16 cellular contexts compared by ENCODE assay signal in genomic region chrX:12115377-12115776, GRCh38. TPM values are rescaled to one million over a fixed set of nuclear protein-coding genes. Genes with fewer than 3 reads are reported as not detected.
DNase-seq lines count a peak whose midpoint lies in the region; ATAC-seq and TF ChIP-seq lines count a peak whose summit lies in the region.
"Had no signal": no experiment of that assay in that cellular context is flagged by ENCODE, and none has a peak within 500 bp of the region (broad histone marks: within the 10 kb centered on the region; RNA-seq: fewer than 3 reads in every experiment).

No MANE protein-coding gene starts in this region.

- no peaks in the 10 kb centered on the region for H3K9me3 ChIP-seq in breast epithelium
- peaks cover 0 to 4% (median 0%) of the 10 kb centered on the region in 4 donors for H3K9me3 ChIP-seq in upper lobe of left lung
- H3K9me3 ChIP-seq: gastroesophageal sphincter, left lung, transverse colon had no signal

- CTCF ChIA-PET in MCF 10A (lab: Yijun Ruan, JAX), result no interaction called here

- H3K9me3 Mint-ChIP-seq in MCF 10A (ENCODE audit: unreplicated experiment), result no peaks in the 10 kb centered on the region
- H3K9me3 Mint-ChIP-seq: dendritic cell treated with granulocyte-macrophage colony-stimulating factor and Interleukin-4, amounts not matched to agents 40 ng/mL and 50 ng/mL, for 4 days had no signal

- peaks cover 16% of the 10 kb centered on the region for H3K27me3 Mint-ChIP-seq in MCF 10A (ENCODE audit: insufficient read depth, unreplicated experiment)
- H3K27me3 Mint-ChIP-seq: activated naive CD8-positive, alpha-beta T cell treated with anti-CD3 and anti-CD28 coated beads for 36 hours; dendritic cell treated with granulocyte-macrophage colony-stimulating factor and Interleukin-4, amounts not matched to agents 40 ng/mL and 50 ng/mL, for 4 days had no signal

- TF ChIP-seq POLR2A in breast epithelium (IDR thresholded peaks at IDR 0.05), result no peak
- no peak for TF ChIP-seq POLR2A in upper lobe of left lung (IDR thresholded peaks at IDR 0.05)

- no peak overlapping the region for H3K27ac ChIP-seq in breast epithelium
- H3K27ac ChIP-seq in foreskin keratinocyte, result no peak overlapping the region
- no peak overlapping the region for H3K27ac ChIP-seq in upper lobe of left lung
- H3K27ac ChIP-seq: gastroesophageal sphincter, left lung, transverse colon had no signal

- no peaks in the 10 kb centered on the region for H3K4me1 Mint-ChIP-seq in MCF 10A (ENCODE audit: insufficient read depth, unreplicated experiment)
- H3K4me1 Mint-ChIP-seq: activated naive CD8-positive, alpha-beta T cell treated with anti-CD3 and anti-CD28 coated beads for 36 hours had no signal

- intact Hi-C loops in MCF 10A (cut with micrococcal nuclease) (no loop called here), breast epithelium (cut with DNase I; ENCODE audit: low total_unique reads) (no loop called here)

- no TSS peak for BruUV-seq in MCF 10A (replicated peaks; lab: Mats Ljungman, UMichigan)

- H3K36me3 ChIP-seq in breast epithelium (no peaks in the 10 kb centered on the region), upper lobe of left lung (no peaks in the 10 kb centered on the region)
- H3K36me3 ChIP-seq: gastroesophageal sphincter, left lung, transverse colon had no signal

- 31 to 47% methylated on average over 2 of the region's 2 CpGs for WGBS in upper lobe of left lung, 2 donors

- H3K4me1 ChIP-seq in breast epithelium, result no peaks in the 10 kb centered on the region
- no peaks in the 10 kb centered on the region for H3K4me1 ChIP-seq in foreskin keratinocyte
- H3K4me1 ChIP-seq in upper lobe of left lung, result no peaks in the 10 kb centered on the region
- H3K4me1 ChIP-seq: gastroesophageal sphincter, left lung, transverse colon had no signal

- DNase-seq in MCF 10A (ENCODE audit: unreplicated experiment) (peak; percentile 35), breast epithelium (ENCODE audit: low spot score in 2 of 2) (no peak), RKO (ENCODE audit: low spot score) (peak; percentile 3), foreskin keratinocyte (no peak), NOMO-1 treated with dmso at 0.1 percent for 144 hours (lab: John Stamatoyannopoulos, UW; ENCODE audit: unreplicated experiment) (no peak), NCI-H345 treated with DMSO at 0.1 percent for 48 hours (lab: John Stamatoyannopoulos, UW; ENCODE audit: unreplicated experiment) (no peak), upper lobe of left lung (no peak)
- DNase-seq in stimulated activated CD4-positive, alpha-beta T cell treated with anti-CD3 and anti-CD28 coated beads, Interleukin-15, amount 100 ng/mL, for 24 hours, result no peak
- DNase-seq: activated naive CD8-positive, alpha-beta T cell treated with anti-CD3 and anti-CD28 coated beads for 36 hours; left lung; NCI-H187; transverse colon had no signal

- ATAC-seq in foreskin keratinocyte (no peak), upper lobe of left lung (ENCODE audit: low FRiP score in 2 of 2) (no peak)
- ATAC-seq: gastroesophageal sphincter, HepG2, left lung had no signal

- no peak overlapping the region for H3K4me3 ChIP-seq in breast epithelium
- H3K4me3 ChIP-seq in upper lobe of left lung, result no peak overlapping the region
- H3K4me3 ChIP-seq: gastroesophageal sphincter, left lung, transverse colon had no signal

- H3K27me3 ChIP-seq in breast epithelium, result peaks cover 0 to 6% of the 10 kb centered on the region in 2 donors
- H3K27me3 ChIP-seq in foreskin keratinocyte, result no peaks in the 10 kb centered on the region
- no peaks in the 10 kb centered on the region for H3K27me3 ChIP-seq in upper lobe of left lung
- H3K27me3 ChIP-seq: gastroesophageal sphincter, transverse colon had no signal

- H3K36me3 Mint-ChIP-seq in MCF 10A (ENCODE audit: insufficient read depth, unreplicated experiment), result no peaks in the 10 kb centered on the region
- H3K36me3 Mint-ChIP-seq: activated naive CD8-positive, alpha-beta T cell treated with anti-CD3 and anti-CD28 coated beads for 36 hours had no signal

- H3K27ac Mint-ChIP-seq in MCF 10A (ENCODE audit: low read depth, unreplicated experiment), result no peak overlapping the region
- H3K27ac Mint-ChIP-seq: activated naive CD8-positive, alpha-beta T cell treated with anti-CD3 and anti-CD28 coated beads for 36 hours; dendritic cell treated with granulocyte-macrophage colony-stimulating factor and Interleukin-4, amounts not matched to agents 40 ng/mL and 50 ng/mL, for 4 days had no signal

- TF ChIP-seq CTCF in MCF 10A (IDR thresholded peaks at IDR 0.05; ENCODE audit: unreplicated experiment), result peak; percentile 7
- no peak for TF ChIP-seq CTCF in breast epithelium (IDR thresholded peaks at IDR 0.05)
- peak; percentile 21 for TF ChIP-seq CTCF in foreskin keratinocyte (conservative IDR thresholded peaks at IDR 0.05)
- TF ChIP-seq CTCF in upper lobe of left lung (IDR thresholded peaks at IDR 0.05), result no peak

- POLR2A ChIA-PET in MCF 10A (lab: Yijun Ruan, JAX), result interaction anchor here (0.6 kb wide), 1 partner anchor 983 kb away, joined by 3 read pairs; no protein-coding TSS in a partner anchor

- H3K4me3 Mint-ChIP-seq in MCF 10A (ENCODE audit: unreplicated experiment), result no peak overlapping the region
- H3K4me3 Mint-ChIP-seq: activated naive CD8-positive, alpha-beta T cell treated with anti-CD3 and anti-CD28 coated beads for 36 hours; dendritic cell treated with granulocyte-macrophage colony-stimulating factor and Interleukin-4, amounts not matched to agents 40 ng/mL and 50 ng/mL, for 4 days had no signal

- TF ChIP-seq EP300 in upper lobe of left lung (IDR thresholded peaks at IDR 0.05), result no peak

RNA-seq across cellular contexts. Expression of gene FRMPD4, which starts 22.9 kb away (rescaled TPM):
- total RNA-seq in MCF 10A (2022) (not detected in 2 replicates), breast epithelium (under 1 TPM; under 0.01 TPM), foreskin keratinocyte (0.07 and 0.41 TPM in 2 replicates), upper lobe of left lung (under 1 TPM in 4 of 6 donors, not detected in 2; 0.03 to 0.15 (median 0.10) TPM)
- 0.02 and 0.07 TPM in 2 replicates for polyA plus RNA-seq in foreskin keratinocyte
- total RNA-seq: activated naive CD8-positive, alpha-beta T cell treated with anti-CD3 and anti-CD28 coated beads for 36 hours; G401; HepG2; left lung had no signal
- polyA plus RNA-seq: HepG2 had no signal

Comparison
In these comparisons a context has a peak if more than half of its experiments do, and no peak if none do; other contexts are left out.
1. DNase-seq: peak in MCF 10A (single experiment) and RKO (single experiment); none in breast epithelium (0 of 2), foreskin keratinocyte (0 of 2), stimulated activated CD4-positive, alpha-beta T cell treated with anti-CD3 and anti-CD28 coated beads, Interleukin-15, amount 100 ng/mL, for 24 hours (single experiment), NOMO-1 treated with dmso at 0.1 percent for 144 hours (single experiment), NCI-H345 treated with DMSO at 0.1 percent for 48 hours (single experiment) and upper lobe of left lung (0 of 2).
2. CTCF ChIP-seq: peak in MCF 10A (single experiment) and foreskin keratinocyte (single experiment); none in breast epithelium (0 of 3) and upper lobe of left lung (0 of 6).